Comparison of ENCODE assay signal across 1 cellular context in the genomic region with DNA sequence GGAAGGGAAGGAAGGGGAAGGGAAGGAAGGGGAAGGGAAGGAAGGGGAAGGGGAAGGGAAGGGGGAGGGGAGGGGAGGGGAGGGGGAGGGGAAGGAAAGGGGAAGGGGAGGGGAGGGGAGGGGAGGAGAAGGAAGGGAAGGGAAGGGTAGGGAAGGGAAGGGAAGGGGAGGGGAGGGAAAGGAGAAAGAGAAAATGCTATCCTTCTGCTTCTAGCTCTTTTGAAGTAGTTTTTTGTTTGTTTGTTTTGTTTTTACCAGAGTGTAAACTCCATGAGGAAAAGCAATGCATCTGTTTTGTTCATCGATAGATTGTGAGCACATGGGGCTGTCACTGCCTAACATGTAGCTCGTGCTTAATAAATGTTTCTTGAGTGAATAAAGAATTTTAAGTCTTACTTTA.
TF ChIP-seq lines count a peak whose summit lies in the region.

No MANE protein-coding gene starts in this region.

TF ChIP-seq in HepG2, 621 proteins besides CTCF, POLR2A, EP300 and RAD21 (continued from another document):
- no peak for TF ChIP-seq LRRFIP1 (CRISPR knock-in tag; conservative IDR thresholded peaks at IDR 0.05)
- no peak for TF ChIP-seq FOXP4 (CRISPR knock-in tag; IDR thresholded peaks at IDR 0.05)
- peak; percentile 99 for TF ChIP-seq HNRNPK (IDR thresholded peaks at IDR 0.05; ENCODE audit: low read depth, low read length, poor library complexity, severe bottlenecking)
- no peak for TF ChIP-seq NPAS2 (CRISPR knock-in tag; IDR thresholded peaks at IDR 0.05; ENCODE audit: borderline replicate concordance)
- TF ChIP-seq, protein P1, sequence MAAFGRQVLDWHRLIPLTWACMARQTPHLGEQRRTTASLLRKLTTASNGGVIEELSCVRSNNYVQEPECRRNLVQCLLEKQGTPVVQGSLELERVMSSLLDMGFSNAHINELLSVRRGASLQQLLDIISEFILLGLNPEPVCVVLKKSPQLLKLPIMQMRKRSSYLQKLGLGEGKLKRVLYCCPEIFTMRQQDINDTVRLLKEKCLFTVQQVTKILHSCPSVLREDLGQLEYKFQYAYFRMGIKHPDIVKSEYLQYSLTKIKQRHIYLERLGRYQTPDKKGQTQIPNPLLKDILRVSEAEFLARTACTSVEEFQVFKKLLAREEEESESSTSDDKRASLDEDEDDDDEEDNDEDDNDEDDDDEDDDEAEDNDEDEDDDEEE (CRISPR knock-in tag; IDR thresholded peaks at IDR 0.05): no peak
- no peak for TF ChIP-seq RBAK (CRISPR knock-in tag; IDR thresholded peaks at IDR 0.05)
- TF ChIP-seq MNT (IDR thresholded peaks at IDR 0.05): no peak
- peak; percentile 66 for TF ChIP-seq PCBP2 (optimal IDR thresholded peaks at IDR 0.05; ENCODE audit: low read depth, low read length, poor library complexity, severe bottlenecking)
- no peak for TF ChIP-seq SIX4 (CRISPR knock-in tag; IDR thresholded peaks at IDR 0.05)
- TF ChIP-seq ZNF20 (CRISPR knock-in tag; IDR thresholded peaks at IDR 0.05): no peak
- TF ChIP-seq ZSCAN31 (CRISPR knock-in tag; IDR thresholded peaks at IDR 0.05; ENCODE audit: low read depth): no peak
- TF ChIP-seq PCBP1 (IDR thresholded peaks at IDR 0.05; ENCODE audit: borderline replicate concordance, low read depth, low read length): peak; percentile 93; the same call in 1 of the 2 replicates
- TF ChIP-seq PRDM10 (CRISPR knock-in tag; IDR thresholded peaks at IDR 0.05; ENCODE audit: low read depth): no peak
